In genomic region chr7:30879139-30880089, GRCh38 we compare ENCODE assay signal across 19 cellular contexts. TPM values are rescaled to one million over a fixed set of nuclear protein-coding genes. Genes with fewer than 3 reads are reported as not detected.
DNase-seq lines count a peak whose midpoint lies in the region; ATAC-seq and TF ChIP-seq lines count a peak whose summit lies in the region.
"Had no signal": no experiment of that assay in that cellular context is flagged by ENCODE, and none has a peak within 500 bp of the region (broad histone marks: within the 10 kb centered on the region; RNA-seq: fewer than 3 reads in every experiment).

No MANE protein-coding gene starts in this region.

- H3K27ac Mint-ChIP-seq in brain (peak overlapping the region in 3 of 5 experiments; percentile 53 to 91 (median 61)), nephron progenitor cell (peak overlapping the region; percentile 23)
- H3K27ac Mint-ChIP-seq: activated CD4-positive, alpha-beta T cell treated with anti-CD3 and anti-CD28 coated beads, Interleukin-2, amount 10 ng/mL, durations not matched to agents 24 days and 14 days; activated CD8-positive, alpha-beta memory T cell treated with anti-CD3 and anti-CD28 coated beads, Interleukin-2, amount 10 ng/mL, durations not matched to agents 7 days and 5 days; activated naive CD8-positive, alpha-beta T cell; CD8-positive, alpha-beta T cell; stimulated activated naive CD8-positive, alpha-beta T cell treated with anti-CD3 and anti-CD28 coated beads, Interleukin-15, Interleukin-2, amounts not matched to agents 100 ng/mL and 50 ng/mL, for 24 hours had no signal

- peaks cover 18% of the 10 kb centered on the region for H3K36me3 Mint-ChIP-seq in brain
- peaks cover 20% of the 10 kb centered on the region for H3K36me3 Mint-ChIP-seq in nephron progenitor cell (ENCODE audit: low read depth)
- H3K36me3 Mint-ChIP-seq: activated CD8-positive, alpha-beta memory T cell treated with anti-CD3 and anti-CD28 coated beads, Interleukin-2, amount 10 ng/mL, durations not matched to agents 7 days and 5 days; CD8-positive, alpha-beta T cell had no signal

- TF ChIP-seq CTCF in brain (conservative IDR thresholded peaks at IDR 0.05) (no peak), nephron progenitor cell (IDR thresholded peaks at IDR 0.05) (no peak)

- H3K4me1 Mint-ChIP-seq in brain: peaks cover 38% of the 10 kb centered on the region
- peaks cover 54% of the 10 kb centered on the region for H3K4me1 Mint-ChIP-seq in nephron progenitor cell

- H3K4me3 Mint-ChIP-seq in brain (peak overlapping the region in 1 of 5 experiments; percentile 5), nephron progenitor cell (no peak overlapping the region)
- H3K4me3 Mint-ChIP-seq: activated CD4-positive, alpha-beta T cell treated with anti-CD3 and anti-CD28 coated beads, Interleukin-2, amount 10 ng/mL, durations not matched to agents 24 days and 14 days; activated CD8-positive, alpha-beta memory T cell treated with anti-CD3 and anti-CD28 coated beads, Interleukin-2, amount 10 ng/mL, durations not matched to agents 7 days and 5 days; activated naive CD8-positive, alpha-beta T cell; CD8-positive, alpha-beta T cell; stimulated activated naive CD8-positive, alpha-beta T cell treated with anti-CD3 and anti-CD28 coated beads, Interleukin-15, Interleukin-2, amounts not matched to agents 100 ng/mL and 50 ng/mL, for 24 hours had no signal

- H3K9me3 Mint-ChIP-seq in brain (peaks cover 0 to 9% (median 3%) of the 10 kb centered on the region in 5 experiments), nephron progenitor cell (peaks cover 7% of the 10 kb centered on the region)
- H3K9me3 Mint-ChIP-seq: activated CD4-positive, alpha-beta T cell treated with anti-CD3 and anti-CD28 coated beads, Interleukin-2, amount 10 ng/mL, durations not matched to agents 24 days and 14 days; CD8-positive, alpha-beta T cell; stimulated activated naive CD8-positive, alpha-beta T cell treated with anti-CD3 and anti-CD28 coated beads, Interleukin-15, Interleukin-2, amounts not matched to agents 100 ng/mL and 50 ng/mL, for 24 hours had no signal

- CTCF ChIA-PET in HEK293T (lab: Yijun Ruan, JAX): interaction anchor here (0.6 kb wide), 1 partner anchor 228 kb away, joined by 4 read pairs; no protein-coding TSS in a partner anchor

- H3K27me3 Mint-ChIP-seq in brain (no peaks in the 10 kb centered on the region), nephron progenitor cell (ENCODE audit: low read depth, poor library complexity) (peaks cover 4% of the 10 kb centered on the region)
- H3K27me3 Mint-ChIP-seq: activated CD4-positive, alpha-beta T cell treated with anti-CD3 and anti-CD28 coated beads, Interleukin-2, amount 10 ng/mL, durations not matched to agents 24 days and 14 days; activated CD8-positive, alpha-beta memory T cell treated with anti-CD3 and anti-CD28 coated beads, Interleukin-2, amount 10 ng/mL, durations not matched to agents 7 days and 5 days; activated naive CD8-positive, alpha-beta T cell; stimulated activated naive CD8-positive, alpha-beta T cell treated with anti-CD3 and anti-CD28 coated beads, Interleukin-15, Interleukin-2, amounts not matched to agents 100 ng/mL and 50 ng/mL, for 24 hours had no signal

- peak; percentile 28 for DNase-seq in DMS 273 (lab: John Stamatoyannopoulos, UW; ENCODE audit: unreplicated experiment)
- DNase-seq in DMS 273 treated with DMSO at 0.1 percent for 48 hours (lab: John Stamatoyannopoulos, UW): no peak
- DNase-seq in HEK293T (ENCODE audit: extremely low spot score): peak; percentile 29
- DNase-seq in nephron progenitor cell: no peak
- no peak for DNase-seq in cerebellar cortex (ENCODE audit: low spot score)
- no peak for DNase-seq in NCI-H774 (lab: John Stamatoyannopoulos, UW)
- DNase-seq: activated CD4-positive, alpha-beta T cell treated with anti-CD3 and anti-CD28 coated beads, Interleukin-2, amount 10 ng/mL, durations not matched to agents 24 days and 14 days; activated CD8-positive, alpha-beta memory T cell treated with anti-CD3 and anti-CD28 coated beads, Interleukin-2, amount 10 ng/mL, durations not matched to agents 7 days and 5 days; CD8-positive, alpha-beta T cell; glutamatergic neuron; MG63; NCI-H524; psoas muscle; stimulated activated CD4-positive, alpha-beta T cell treated with anti-CD3 and anti-CD28 coated beads, Interleukin-4, amount 100 ng/mL, for 1 hour; upper lobe of left lung had no signal

- ATAC-seq in HG02763 (IDR thresholded peaks at IDR 0.05; ENCODE audit: unreplicated experiment): no peak
- ATAC-seq: activated CD8-positive, alpha-beta memory T cell treated with anti-CD3 and anti-CD28 coated beads, Interleukin-2, amount 10 ng/mL, durations not matched to agents 7 days and 5 days; CD8-positive, alpha-beta T cell; psoas muscle had no signal

- POLR2A ChIA-PET in HEK293T (lab: Yijun Ruan, JAX): no interaction called here

TF ChIP-seq in HEK293T, 16 proteins besides CTCF, POLR2A, EP300 and RAD21:
- TF ChIP-seq FOXK2 (IDR thresholded peaks at IDR 0.05) (no peak), ELF4 (IDR thresholded peaks at IDR 0.05) (no peak)

RNA-seq across cellular contexts. Expression of gene AQP1, which starts 32.2 kb away (rescaled TPM):
- polyA plus RNA-seq in brain (ENCODE audit: insufficient read depth, low read depth, low replicate concordance): 144 TPM

Comparison
In these comparisons a context has a peak if more than half of its experiments do, and no peak if none do; other contexts are left out.
1. DNase-seq: peak in DMS 273 (single experiment) and HEK293T (single experiment); none in DMS 273 treated with DMSO at 0.1 percent for 48 hours (single experiment), nephron progenitor cell (single experiment), cerebellar cortex (single experiment) and NCI-H774 (single experiment).